1 cellular context compared by ENCODE assay signal in the genomic region with DNA sequence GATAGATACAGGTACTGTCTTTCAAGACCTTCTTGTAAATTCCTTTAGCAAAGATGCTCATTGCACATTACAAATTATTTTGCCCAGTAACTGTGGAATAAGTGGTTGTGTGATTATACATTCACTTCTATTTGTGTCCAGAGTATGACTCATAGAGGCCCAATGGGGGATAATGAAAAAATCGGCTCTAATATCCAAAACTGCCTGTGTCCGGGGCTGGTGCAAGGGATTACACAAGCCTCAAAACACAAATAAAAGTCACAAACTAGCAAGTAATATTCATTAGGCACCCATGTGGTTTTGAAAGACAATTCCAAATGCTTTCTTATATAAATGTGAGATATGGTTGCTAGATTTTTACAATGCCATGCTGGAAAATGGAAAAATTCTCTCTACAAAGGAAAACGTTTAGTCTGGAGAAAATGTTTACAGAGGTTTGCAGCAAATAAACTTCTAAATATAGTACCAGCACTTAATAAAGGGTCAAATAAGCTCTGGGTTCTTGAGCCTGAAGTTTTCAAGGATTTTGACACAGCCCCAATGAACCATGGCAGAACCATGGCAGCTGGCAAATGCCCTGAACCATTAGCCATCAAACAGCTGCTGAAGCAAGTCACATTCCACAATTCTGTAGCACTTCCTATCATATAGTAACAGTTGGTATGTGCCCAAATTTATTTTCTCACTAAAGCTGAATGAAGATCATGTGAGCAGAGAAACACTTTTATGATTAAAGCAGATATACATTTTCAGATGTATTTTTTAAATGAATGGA.
TF ChIP-seq lines count a peak whose summit lies in the region.

No MANE protein-coding gene starts in this region.

TF ChIP-seq in SK-N-SH, 30 proteins besides CTCF, POLR2A, EP300 and RAD21 (continued from another document):
- TF ChIP-seq, protein P1, sequence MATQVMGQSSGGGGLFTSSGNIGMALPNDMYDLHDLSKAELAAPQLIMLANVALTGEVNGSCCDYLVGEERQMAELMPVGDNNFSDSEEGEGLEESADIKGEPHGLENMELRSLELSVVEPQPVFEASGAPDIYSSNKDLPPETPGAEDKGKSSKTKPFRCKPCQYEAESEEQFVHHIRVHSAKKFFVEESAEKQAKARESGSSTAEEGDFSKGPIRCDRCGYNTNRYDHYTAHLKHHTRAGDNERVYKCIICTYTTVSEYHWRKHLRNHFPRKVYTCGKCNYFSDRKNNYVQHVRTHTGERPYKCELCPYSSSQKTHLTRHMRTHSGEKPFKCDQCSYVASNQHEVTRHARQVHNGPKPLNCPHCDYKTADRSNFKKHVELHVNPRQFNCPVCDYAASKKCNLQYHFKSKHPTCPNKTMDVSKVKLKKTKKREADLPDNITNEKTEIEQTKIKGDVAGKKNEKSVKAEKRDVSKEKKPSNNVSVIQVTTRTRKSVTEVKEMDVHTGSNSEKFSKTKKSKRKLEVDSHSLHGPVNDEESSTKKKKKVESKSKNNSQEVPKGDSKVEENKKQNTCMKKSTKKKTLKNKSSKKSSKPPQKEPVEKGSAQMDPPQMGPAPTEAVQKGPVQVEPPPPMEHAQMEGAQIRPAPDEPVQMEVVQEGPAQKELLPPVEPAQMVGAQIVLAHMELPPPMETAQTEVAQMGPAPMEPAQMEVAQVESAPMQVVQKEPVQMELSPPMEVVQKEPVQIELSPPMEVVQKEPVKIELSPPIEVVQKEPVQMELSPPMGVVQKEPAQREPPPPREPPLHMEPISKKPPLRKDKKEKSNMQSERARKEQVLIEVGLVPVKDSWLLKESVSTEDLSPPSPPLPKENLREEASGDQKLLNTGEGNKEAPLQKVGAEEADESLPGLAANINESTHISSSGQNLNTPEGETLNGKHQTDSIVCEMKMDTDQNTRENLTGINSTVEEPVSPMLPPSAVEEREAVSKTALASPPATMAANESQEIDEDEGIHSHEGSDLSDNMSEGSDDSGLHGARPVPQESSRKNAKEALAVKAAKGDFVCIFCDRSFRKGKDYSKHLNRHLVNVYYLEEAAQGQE (IDR thresholded peaks at IDR 0.05; ENCODE audit: low read depth, low read length) = no peak
- TF ChIP-seq RFX5 (IDR thresholded peaks at IDR 0.05; ENCODE audit: low read length) = no peak
- TF ChIP-seq FOXM1 (IDR thresholded peaks at IDR 0.05; ENCODE audit: low read depth) = no peak
- no peak for TF ChIP-seq GABPA (IDR thresholded peaks at IDR 0.05; ENCODE audit: low read depth)
- TF ChIP-seq RCOR1 (IDR thresholded peaks at IDR 0.05; ENCODE audit: low read length) = no peak
- TF ChIP-seq, protein P2, sequence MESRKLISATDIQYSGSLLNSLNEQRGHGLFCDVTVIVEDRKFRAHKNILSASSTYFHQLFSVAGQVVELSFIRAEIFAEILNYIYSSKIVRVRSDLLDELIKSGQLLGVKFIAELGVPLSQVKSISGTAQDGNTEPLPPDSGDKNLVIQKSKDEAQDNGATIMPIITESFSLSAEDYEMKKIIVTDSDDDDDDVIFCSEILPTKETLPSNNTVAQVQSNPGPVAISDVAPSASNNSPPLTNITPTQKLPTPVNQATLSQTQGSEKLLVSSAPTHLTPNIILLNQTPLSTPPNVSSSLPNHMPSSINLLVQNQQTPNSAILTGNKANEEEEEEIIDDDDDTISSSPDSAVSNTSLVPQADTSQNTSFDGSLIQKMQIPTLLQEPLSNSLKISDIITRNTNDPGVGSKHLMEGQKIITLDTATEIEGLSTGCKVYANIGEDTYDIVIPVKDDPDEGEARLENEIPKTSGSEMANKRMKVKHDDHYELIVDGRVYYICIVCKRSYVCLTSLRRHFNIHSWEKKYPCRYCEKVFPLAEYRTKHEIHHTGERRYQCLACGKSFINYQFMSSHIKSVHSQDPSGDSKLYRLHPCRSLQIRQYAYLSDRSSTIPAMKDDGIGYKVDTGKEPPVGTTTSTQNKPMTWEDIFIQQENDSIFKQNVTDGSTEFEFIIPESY (IDR thresholded peaks at IDR 0.05; ENCODE audit: borderline replicate concordance, low read depth) = no peak
- TF ChIP-seq, protein P3, sequence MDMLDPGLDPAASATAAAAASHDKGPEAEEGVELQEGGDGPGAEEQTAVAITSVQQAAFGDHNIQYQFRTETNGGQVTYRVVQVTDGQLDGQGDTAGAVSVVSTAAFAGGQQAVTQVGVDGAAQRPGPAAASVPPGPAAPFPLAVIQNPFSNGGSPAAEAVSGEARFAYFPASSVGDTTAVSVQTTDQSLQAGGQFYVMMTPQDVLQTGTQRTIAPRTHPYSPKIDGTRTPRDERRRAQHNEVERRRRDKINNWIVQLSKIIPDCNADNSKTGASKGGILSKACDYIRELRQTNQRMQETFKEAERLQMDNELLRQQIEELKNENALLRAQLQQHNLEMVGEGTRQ (IDR thresholded peaks at IDR 0.05; ENCODE audit: borderline replicate concordance, low read depth, low read length) = no peak
- no peak for TF ChIP-seq TEAD4 (IDR thresholded peaks at IDR 0.05; ENCODE audit: borderline replicate concordance, insufficient read depth)
- TF ChIP-seq, protein P4, sequence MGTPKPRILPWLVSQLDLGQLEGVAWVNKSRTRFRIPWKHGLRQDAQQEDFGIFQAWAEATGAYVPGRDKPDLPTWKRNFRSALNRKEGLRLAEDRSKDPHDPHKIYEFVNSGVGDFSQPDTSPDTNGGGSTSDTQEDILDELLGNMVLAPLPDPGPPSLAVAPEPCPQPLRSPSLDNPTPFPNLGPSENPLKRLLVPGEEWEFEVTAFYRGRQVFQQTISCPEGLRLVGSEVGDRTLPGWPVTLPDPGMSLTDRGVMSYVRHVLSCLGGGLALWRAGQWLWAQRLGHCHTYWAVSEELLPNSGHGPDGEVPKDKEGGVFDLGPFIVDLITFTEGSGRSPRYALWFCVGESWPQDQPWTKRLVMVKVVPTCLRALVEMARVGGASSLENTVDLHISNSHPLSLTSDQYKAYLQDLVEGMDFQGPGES (IDR thresholded peaks at IDR 0.05; ENCODE audit: low read depth, low read length) = no peak
TF ChIP-seq in SK-N-SH: peak in this region for 3.
